In the genomic region with DNA sequence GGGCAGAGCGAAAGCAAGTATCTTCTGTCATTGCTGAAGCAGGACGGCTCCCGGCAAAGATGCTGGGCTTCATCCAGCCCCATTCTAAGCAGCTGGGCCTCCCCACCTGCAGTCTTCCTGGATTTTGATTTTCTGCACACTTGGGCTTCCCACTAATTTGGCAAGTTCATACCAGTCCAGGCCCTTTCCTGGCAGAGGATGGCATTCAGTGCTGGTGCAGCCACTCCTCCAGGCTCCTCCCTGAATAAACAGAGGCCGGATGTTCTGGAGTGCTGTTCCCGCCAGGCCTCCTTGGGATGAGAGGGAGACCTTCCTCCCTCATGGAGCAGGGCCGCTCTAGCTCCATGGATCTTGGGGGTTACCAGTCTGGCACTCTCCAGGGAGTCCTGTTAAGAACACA, we compare ENCODE assay signal across 1 cellular context.
A peak's percentile ranks its signal among the peaks of the same experiment; 100 is the strongest.
TF ChIP-seq lines count a peak whose summit lies in the region.

No MANE protein-coding gene starts in this region.

TF ChIP-seq in HEK293, 187 proteins besides CTCF, POLR2A, EP300 and RAD21 (continued from another document):
- TF ChIP-seq, protein P1, sequence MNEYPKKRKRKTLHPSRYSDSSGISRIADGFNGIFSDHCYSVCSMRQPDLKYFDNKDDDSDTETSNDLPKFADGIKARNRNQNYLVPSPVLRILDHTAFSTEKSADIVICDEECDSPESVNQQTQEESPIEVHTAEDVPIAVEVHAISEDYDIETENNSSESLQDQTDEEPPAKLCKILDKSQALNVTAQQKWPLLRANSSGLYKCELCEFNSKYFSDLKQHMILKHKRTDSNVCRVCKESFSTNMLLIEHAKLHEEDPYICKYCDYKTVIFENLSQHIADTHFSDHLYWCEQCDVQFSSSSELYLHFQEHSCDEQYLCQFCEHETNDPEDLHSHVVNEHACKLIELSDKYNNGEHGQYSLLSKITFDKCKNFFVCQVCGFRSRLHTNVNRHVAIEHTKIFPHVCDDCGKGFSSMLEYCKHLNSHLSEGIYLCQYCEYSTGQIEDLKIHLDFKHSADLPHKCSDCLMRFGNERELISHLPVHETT (tag by site-specific recombination; IDR thresholded peaks at IDR 0.05): no peak
- TF ChIP-seq, protein P2, sequence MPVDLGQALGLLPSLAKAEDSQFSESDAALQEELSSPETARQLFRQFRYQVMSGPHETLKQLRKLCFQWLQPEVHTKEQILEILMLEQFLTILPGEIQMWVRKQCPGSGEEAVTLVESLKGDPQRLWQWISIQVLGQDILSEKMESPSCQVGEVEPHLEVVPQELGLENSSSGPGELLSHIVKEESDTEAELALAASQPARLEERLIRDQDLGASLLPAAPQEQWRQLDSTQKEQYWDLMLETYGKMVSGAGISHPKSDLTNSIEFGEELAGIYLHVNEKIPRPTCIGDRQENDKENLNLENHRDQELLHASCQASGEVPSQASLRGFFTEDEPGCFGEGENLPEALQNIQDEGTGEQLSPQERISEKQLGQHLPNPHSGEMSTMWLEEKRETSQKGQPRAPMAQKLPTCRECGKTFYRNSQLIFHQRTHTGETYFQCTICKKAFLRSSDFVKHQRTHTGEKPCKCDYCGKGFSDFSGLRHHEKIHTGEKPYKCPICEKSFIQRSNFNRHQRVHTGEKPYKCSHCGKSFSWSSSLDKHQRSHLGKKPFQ (tag by site-specific recombination; IDR thresholded peaks at IDR 0.05): peak; percentile 79
- TF ChIP-seq ZEB2 (tag by site-specific recombination; IDR thresholded peaks at IDR 0.05): no peak
- TF ChIP-seq, protein P3, sequence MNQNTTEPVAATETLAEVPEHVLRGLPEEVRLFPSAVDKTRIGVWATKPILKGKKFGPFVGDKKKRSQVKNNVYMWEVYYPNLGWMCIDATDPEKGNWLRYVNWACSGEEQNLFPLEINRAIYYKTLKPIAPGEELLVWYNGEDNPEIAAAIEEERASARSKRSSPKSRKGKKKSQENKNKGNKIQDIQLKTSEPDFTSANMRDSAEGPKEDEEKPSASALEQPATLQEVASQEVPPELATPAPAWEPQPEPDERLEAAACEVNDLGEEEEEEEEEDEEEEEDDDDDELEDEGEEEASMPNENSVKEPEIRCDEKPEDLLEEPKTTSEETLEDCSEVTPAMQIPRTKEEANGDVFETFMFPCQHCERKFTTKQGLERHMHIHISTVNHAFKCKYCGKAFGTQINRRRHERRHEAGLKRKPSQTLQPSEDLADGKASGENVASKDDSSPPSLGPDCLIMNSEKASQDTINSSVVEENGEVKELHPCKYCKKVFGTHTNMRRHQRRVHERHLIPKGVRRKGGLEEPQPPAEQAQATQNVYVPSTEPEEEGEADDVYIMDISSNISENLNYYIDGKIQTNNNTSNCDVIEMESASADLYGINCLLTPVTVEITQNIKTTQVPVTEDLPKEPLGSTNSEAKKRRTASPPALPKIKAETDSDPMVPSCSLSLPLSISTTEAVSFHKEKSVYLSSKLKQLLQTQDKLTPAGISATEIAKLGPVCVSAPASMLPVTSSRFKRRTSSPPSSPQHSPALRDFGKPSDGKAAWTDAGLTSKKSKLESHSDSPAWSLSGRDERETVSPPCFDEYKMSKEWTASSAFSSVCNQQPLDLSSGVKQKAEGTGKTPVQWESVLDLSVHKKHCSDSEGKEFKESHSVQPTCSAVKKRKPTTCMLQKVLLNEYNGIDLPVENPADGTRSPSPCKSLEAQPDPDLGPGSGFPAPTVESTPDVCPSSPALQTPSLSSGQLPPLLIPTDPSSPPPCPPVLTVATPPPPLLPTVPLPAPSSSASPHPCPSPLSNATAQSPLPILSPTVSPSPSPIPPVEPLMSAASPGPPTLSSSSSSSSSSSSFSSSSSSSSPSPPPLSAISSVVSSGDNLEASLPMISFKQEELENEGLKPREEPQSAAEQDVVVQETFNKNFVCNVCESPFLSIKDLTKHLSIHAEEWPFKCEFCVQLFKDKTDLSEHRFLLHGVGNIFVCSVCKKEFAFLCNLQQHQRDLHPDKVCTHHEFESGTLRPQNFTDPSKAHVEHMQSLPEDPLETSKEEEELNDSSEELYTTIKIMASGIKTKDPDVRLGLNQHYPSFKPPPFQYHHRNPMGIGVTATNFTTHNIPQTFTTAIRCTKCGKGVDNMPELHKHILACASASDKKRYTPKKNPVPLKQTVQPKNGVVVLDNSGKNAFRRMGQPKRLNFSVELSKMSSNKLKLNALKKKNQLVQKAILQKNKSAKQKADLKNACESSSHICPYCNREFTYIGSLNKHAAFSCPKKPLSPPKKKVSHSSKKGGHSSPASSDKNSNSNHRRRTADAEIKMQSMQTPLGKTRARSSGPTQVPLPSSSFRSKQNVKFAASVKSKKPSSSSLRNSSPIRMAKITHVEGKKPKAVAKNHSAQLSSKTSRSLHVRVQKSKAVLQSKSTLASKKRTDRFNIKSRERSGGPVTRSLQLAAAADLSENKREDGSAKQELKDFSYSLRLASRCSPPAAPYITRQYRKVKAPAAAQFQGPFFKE (tag by site-specific recombination; IDR thresholded peaks at IDR 0.05; ENCODE audit: borderline replicate concordance): no peak
- no peak for TF ChIP-seq ZNF184 (tag by site-specific recombination; IDR thresholded peaks at IDR 0.05)
- TF ChIP-seq ZNF600 (tag by site-specific recombination; IDR thresholded peaks at IDR 0.05): peak; percentile 94
- TF ChIP-seq ZNF19 (tag by site-specific recombination; IDR thresholded peaks at IDR 0.05; ENCODE audit: low read depth): no peak
- TF ChIP-seq ZNF830 (tag by site-specific recombination; IDR thresholded peaks at IDR 0.05; ENCODE audit: low read depth): no peak
- TF ChIP-seq, protein P4, sequence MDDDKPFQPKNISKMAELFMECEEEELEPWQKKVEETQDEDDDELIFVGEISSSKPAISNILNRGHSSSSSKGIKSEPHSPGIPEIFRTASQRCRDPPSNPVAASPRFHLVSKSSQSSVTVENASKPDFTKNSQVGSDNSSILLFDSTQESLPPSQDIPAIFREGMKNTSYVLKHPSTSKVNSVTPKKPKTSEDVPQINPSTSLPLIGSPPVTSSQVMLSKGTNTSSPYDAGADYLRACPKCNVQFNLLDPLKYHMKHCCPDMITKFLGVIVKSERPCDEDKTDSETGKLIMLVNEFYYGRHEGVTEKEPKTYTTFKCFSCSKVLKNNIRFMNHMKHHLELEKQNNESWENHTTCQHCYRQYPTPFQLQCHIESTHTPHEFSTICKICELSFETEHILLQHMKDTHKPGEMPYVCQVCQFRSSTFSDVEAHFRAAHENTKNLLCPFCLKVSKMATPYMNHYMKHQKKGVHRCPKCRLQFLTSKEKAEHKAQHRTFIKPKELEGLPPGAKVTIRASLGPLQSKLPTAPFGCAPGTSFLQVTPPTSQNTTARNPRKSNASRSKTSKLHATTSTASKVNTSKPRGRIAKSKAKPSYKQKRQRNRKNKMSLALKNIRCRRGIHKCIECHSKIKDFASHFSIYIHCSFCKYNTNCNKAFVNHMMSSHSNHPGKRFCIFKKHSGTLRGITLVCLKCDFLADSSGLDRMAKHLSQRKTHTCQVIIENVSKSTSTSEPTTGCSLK (tag by site-specific recombination; IDR thresholded peaks at IDR 0.05): no peak
